27 cellular contexts compared by ENCODE assay signal in the genomic region with DNA sequence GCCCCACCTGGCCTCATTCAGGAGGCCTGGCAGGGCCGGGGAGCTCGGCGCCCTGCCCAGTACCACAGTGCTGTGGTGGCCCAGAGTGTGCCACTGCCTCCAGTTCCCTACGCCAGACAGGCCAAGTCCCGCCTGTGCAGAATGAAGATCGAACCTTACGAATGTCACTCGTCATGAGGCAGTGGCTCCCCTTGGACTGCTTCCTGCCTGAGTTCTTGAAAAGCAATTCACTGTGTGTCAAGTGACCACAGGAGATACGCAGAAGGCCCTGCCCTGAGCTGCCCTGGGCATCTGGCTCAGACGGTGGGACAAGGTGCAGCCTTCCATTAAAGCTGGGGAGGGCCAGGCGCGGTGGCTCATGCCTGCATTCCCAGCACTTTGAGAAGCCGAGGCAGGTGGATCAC. TPM values are rescaled to one million over a fixed set of nuclear protein-coding genes. Genes with fewer than 3 reads are reported as not detected.
DNase-seq lines count a peak whose midpoint lies in the region; ATAC-seq, FAIRE-seq and TF ChIP-seq lines count a peak whose summit lies in the region.
"Had no signal": no experiment of that assay in that cellular context is flagged by ENCODE, and none has a peak within 500 bp of the region (broad histone marks: within the 10 kb centered on the region; RNA-seq: fewer than 3 reads in every experiment).

No MANE protein-coding gene starts in this region.

- peaks cover 26% of the 10 kb centered on the region for H3K4me1 Mint-ChIP-seq in WTC11
- H3K4me1 Mint-ChIP-seq: CD4-positive, CD25-positive, alpha-beta regulatory T cell; immature natural killer cell had no signal

- no peaks in the 10 kb centered on the region for H3K9me3 Mint-ChIP-seq in WTC11
- H3K9me3 Mint-ChIP-seq: activated T-helper 1 cell treated with anti-CD3 and anti-CD28 coated beads, Interleukin-12 subunit alpha, Interleukin-12 subunit beta, Interleukin-2, Interleukin-4 antibody, amounts not matched to agents 30 ng/mL and 10 ng/mL and 1 ng/mL, durations not matched to agents 14 hours and 24 hours and 36 hours; T-helper 1 cell treated with Interleukin-12 subunit alpha and Interleukin-12 subunit beta and Interleukin-4 antibody, amounts not matched to agents 30 μg/mL and 1 μg/mL, for 36 hours had no signal

- H3K9me3 ChIP-seq in kidney (ENCODE audit: control insufficient read depth in 1 of 2, low read length in 2 of 2) (no peaks in the 10 kb centered on the region), tibial artery (no peaks in the 10 kb centered on the region)
- H3K9me3 ChIP-seq: MG63, SJSA1, thoracic aorta had no signal

- H3K27me3 Mint-ChIP-seq in WTC11 (ENCODE audit: low read depth): peaks cover 15% of the 10 kb centered on the region
- H3K27me3 Mint-ChIP-seq: brain had no signal

- H3K4me3 Mint-ChIP-seq in WTC11: no peak overlapping the region
- H3K4me3 Mint-ChIP-seq: activated CD8-positive, alpha-beta T cell treated with anti-CD3 and anti-CD28 coated beads, Interleukin-2, amount 10 ng/mL, durations not matched to agents 7 days and 5 days; activated T-helper 1 cell treated with anti-CD3 and anti-CD28 coated beads, Interleukin-12 subunit alpha, Interleukin-12 subunit beta, Interleukin-2, Interleukin-4 antibody, amounts not matched to agents 30 ng/mL and 10 ng/mL and 1 ng/mL, durations not matched to agents 14 hours and 24 hours and 36 hours; brain; immature natural killer cell; T-helper 1 cell treated with Interleukin-12 subunit alpha and Interleukin-12 subunit beta and Interleukin-4 antibody, amounts not matched to agents 30 μg/mL and 1 μg/mL, for 36 hours had no signal

- H3K27ac ChIP-seq in kidney (ENCODE audit: low read depth in 2 of 2, low read length in 2 of 2): no peak overlapping the region
- no peak overlapping the region for H3K27ac ChIP-seq in tibial artery
- H3K27ac ChIP-seq: SJSA1, thoracic aorta, VCaP had no signal

- DNase-seq in activated effector memory CD4-positive, alpha-beta T cell treated with anti-CD3 and anti-CD28 coated beads, Interleukin-2, amount 50 U/mL, for 16 hours: peak; percentile 57
- no peak for DNase-seq in activated effector memory CD4-positive, alpha-beta T cell treated with Interleukin-2 at 50 U/mL for 16 hours
- peak; percentile 7 for DNase-seq in WTC11 (ENCODE audit: low spot score)
- DNase-seq in kidney: peak; percentile 54
- peak; percentile 2 to 39 for DNase-seq in tibial artery
- DNase-seq in NK-92 treated with Interleukin-12 subunit alpha and Interleukin-12 subunit beta, amount 100 ng/mL, for 24 hours (lab: John Stamatoyannopoulos, UW): no peak
- no peak for DNase-seq in NOMO-1 treated with DMSO at 0.1 percent for 48 hours (lab: John Stamatoyannopoulos, UW; ENCODE audit: unreplicated experiment)
- no peak for DNase-seq in stimulated activated naive CD8-positive, alpha-beta T cell treated with anti-CD3 and anti-CD28 coated beads, Interleukin-15, Interleukin-2, amounts not matched to agents 100 U/mL and 50 U/mL, for 24 hours
- DNase-seq: ACHN; activated CD8-positive, alpha-beta T cell treated with anti-CD3 and anti-CD28 coated beads, Interleukin-2, amount 10 ng/mL, durations not matched to agents 7 days and 5 days; CD4-positive, CD25-positive, alpha-beta regulatory T cell; DMS 273 treated with DMSO at 0.1 percent for 48 hours; GF-D8; GOT3; immature natural killer cell; MG63; NCI-H1417 treated with DMSO at 0.1 percent for 48 hours; NCI-H2171; NCI-H526 treated with DMSO at 0.1 percent for 48 hours; stimulated activated CD4-positive, alpha-beta T cell treated with anti-CD3 and anti-CD28 coated beads, Interleukin-15, amount 100 ng/mL, for 24 hours had no signal

- intact Hi-C loops in kidney (cut with DNase I): no loop called here
- intact Hi-C loops in tibial artery (cut with DNase I; ENCODE audit: low total_unique reads): no loop called here

- H3K36me3 ChIP-seq in kidney (ENCODE audit: control insufficient read depth in 1 of 2, insufficient read depth in 2 of 2, low read length in 2 of 2): no peaks in the 10 kb centered on the region
- H3K36me3 ChIP-seq in tibial artery: no peaks in the 10 kb centered on the region
- H3K36me3 ChIP-seq: MG63, SJSA1, thoracic aorta had no signal

- H3K4me1 ChIP-seq in kidney (ENCODE audit: control insufficient read depth in 1 of 2, insufficient read depth in 1 of 2, low read depth in 1 of 2, low read length in 2 of 2) (no peaks in the 10 kb centered on the region), tibial artery (peaks cover 0 to 6% (median 0%) of the 10 kb centered on the region in 4 donors)

- POLR2A ChIA-PET in WTC11 (lab: Charles Lee): no interaction called here

- H3K27me3 ChIP-seq in tibial artery: peaks cover 0 to 23% of the 10 kb centered on the region in 2 donors
- H3K27me3 ChIP-seq: MG63, SJSA1 had no signal

- CTCF ChIA-PET in WTC11 (lab: Charles Lee): interaction anchor here (2.8 kb wide), 1 partner anchor 15 kb away, joined by 19 read pairs; no protein-coding TSS in a partner anchor

- TF ChIP-seq CTCF in WTC11 (IDR thresholded peaks at IDR 0.05): no peak
- TF ChIP-seq CTCF in kidney (IDR thresholded peaks at IDR 0.05; ENCODE audit: borderline replicate concordance, extremely low read depth, insufficient read depth): no peak
- TF ChIP-seq CTCF in tibial artery (IDR thresholded peaks at IDR 0.05): no peak

- no peaks in the 10 kb centered on the region for H3K36me3 Mint-ChIP-seq in WTC11
- H3K36me3 Mint-ChIP-seq: brain; CD4-positive, CD25-positive, alpha-beta regulatory T cell; immature natural killer cell had no signal

- FAIRE-seq in kidney (lab: Jason Lieb, UNC): no peak
- FAIRE-seq: endothelial cell of umbilical vein had no signal

- H3K4me3 ChIP-seq in kidney (ENCODE audit: low read length in 2 of 2) (no peak overlapping the region), tibial artery (no peak overlapping the region)
- H3K4me3 ChIP-seq: MG63, SJSA1, thoracic aorta had no signal

- H3K27ac Mint-ChIP-seq in WTC11: no peak overlapping the region
- H3K27ac Mint-ChIP-seq: activated CD8-positive, alpha-beta T cell treated with anti-CD3 and anti-CD28 coated beads, Interleukin-2, amount 10 ng/mL, durations not matched to agents 7 days and 5 days; activated T-helper 1 cell treated with anti-CD3 and anti-CD28 coated beads, Interleukin-12 subunit alpha, Interleukin-12 subunit beta, Interleukin-2, Interleukin-4 antibody, amounts not matched to agents 30 ng/mL and 10 ng/mL and 1 ng/mL, durations not matched to agents 14 hours and 24 hours and 36 hours; CD4-positive, CD25-positive, alpha-beta regulatory T cell; immature natural killer cell; T-helper 1 cell treated with Interleukin-12 subunit alpha and Interleukin-12 subunit beta and Interleukin-4 antibody, amounts not matched to agents 30 μg/mL and 1 μg/mL, for 36 hours had no signal

- no peak overlapping the region for H3K9ac ChIP-seq in kidney (ENCODE audit: low read length in 2 of 2)

- no peak for ATAC-seq in WTC11
- ATAC-seq in stimulated activated naive CD8-positive, alpha-beta T cell treated with anti-CD3 and anti-CD28 coated beads, Interleukin-15, Interleukin-2, amounts not matched to agents 100 U/mL and 50 U/mL, for 24 hours: no peak
- ATAC-seq: activated CD8-positive, alpha-beta T cell treated with anti-CD3 and anti-CD28 coated beads, Interleukin-2, amount 10 ng/mL, durations not matched to agents 7 days and 5 days had no signal

TF ChIP-seq in WTC11, 78 proteins besides CTCF, POLR2A, EP300 and RAD21:
- TF ChIP-seq CBFB (CRISPR knock-in tag; IDR thresholded peaks at IDR 0.05; ENCODE audit: low read depth) (no peak), ZNF423 (CRISPR knock-in tag; IDR thresholded peaks at IDR 0.05) (no peak), GRHL2 (CRISPR knock-in tag; IDR thresholded peaks at IDR 0.05; ENCODE audit: insufficient replicate concordance, severe bottlenecking) (no peak), CREB1 (CRISPR knock-in tag; IDR thresholded peaks at IDR 0.05) (no peak), RORB (CRISPR knock-in tag; IDR thresholded peaks at IDR 0.05) (no peak), ZNF121 (CRISPR knock-in tag; IDR thresholded peaks at IDR 0.05) (no peak), FOXJ3 (CRISPR knock-in tag; IDR thresholded peaks at IDR 0.05; ENCODE audit: borderline replicate concordance) (no peak)
- TF ChIP-seq, protein P1, sequence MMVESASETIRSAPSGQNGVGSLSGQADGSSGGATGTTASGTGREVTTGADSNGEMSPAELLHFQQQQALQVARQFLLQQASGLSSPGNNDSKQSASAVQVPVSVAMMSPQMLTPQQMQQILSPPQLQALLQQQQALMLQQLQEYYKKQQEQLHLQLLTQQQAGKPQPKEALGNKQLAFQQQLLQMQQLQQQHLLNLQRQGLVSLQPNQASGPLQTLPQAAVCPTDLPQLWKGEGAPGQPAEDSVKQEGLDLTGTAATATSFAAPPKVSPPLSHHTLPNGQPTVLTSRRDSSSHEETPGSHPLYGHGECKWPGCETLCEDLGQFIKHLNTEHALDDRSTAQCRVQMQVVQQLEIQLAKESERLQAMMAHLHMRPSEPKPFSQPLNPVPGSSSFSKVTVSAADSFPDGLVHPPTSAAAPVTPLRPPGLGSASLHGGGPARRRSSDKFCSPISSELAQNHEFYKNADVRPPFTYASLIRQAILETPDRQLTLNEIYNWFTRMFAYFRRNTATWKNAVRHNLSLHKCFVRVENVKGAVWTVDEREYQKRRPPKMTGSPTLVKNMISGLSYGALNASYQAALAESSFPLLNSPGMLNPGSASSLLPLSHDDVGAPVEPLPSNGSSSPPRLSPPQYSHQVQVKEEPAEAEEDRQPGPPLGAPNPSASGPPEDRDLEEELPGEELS (CRISPR knock-in tag; IDR thresholded peaks at IDR 0.05): no peak
- TF ChIP-seq, protein P2, sequence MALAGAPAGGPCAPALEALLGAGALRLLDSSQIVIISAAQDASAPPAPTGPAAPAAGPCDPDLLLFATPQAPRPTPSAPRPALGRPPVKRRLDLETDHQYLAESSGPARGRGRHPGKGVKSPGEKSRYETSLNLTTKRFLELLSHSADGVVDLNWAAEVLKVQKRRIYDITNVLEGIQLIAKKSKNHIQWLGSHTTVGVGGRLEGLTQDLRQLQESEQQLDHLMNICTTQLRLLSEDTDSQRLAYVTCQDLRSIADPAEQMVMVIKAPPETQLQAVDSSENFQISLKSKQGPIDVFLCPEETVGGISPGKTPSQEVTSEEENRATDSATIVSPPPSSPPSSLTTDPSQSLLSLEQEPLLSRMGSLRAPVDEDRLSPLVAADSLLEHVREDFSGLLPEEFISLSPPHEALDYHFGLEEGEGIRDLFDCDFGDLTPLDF (CRISPR knock-in tag; IDR thresholded peaks at IDR 0.05): no peak

RNA-seq across cellular contexts. Expression of a gene that starts 49.6 kb away (rescaled TPM):
- total RNA-seq in WTC11 (2021): 61.9 to 69.5 TPM (median 66.6 TPM) in 3 replicates
- 6.9 TPM for total RNA-seq in kidney
- 1.4 TPM for polyA plus RNA-seq in kidney (ENCODE audit: insufficient read depth, low read depth, low replicate concordance)

Comparison
In these comparisons a context has a peak if more than half of its experiments do, and no peak if none do; other contexts are left out.
1. DNase-seq: peak in activated effector memory CD4-positive, alpha-beta T cell treated with anti-CD3 and anti-CD28 coated beads, Interleukin-2, amount 50 U/mL, for 16 hours (single experiment), WTC11 (single experiment), kidney (single experiment) and tibial artery (2 of 2); none in activated effector memory CD4-positive, alpha-beta T cell treated with Interleukin-2 at 50 U/mL for 16 hours (single experiment), NK-92 treated with Interleukin-12 subunit alpha and Interleukin-12 subunit beta, amount 100 ng/mL, for 24 hours (single experiment), NOMO-1 treated with DMSO at 0.1 percent for 48 hours (single experiment) and stimulated activated naive CD8-positive, alpha-beta T cell treated with anti-CD3 and anti-CD28 coated beads, Interleukin-15, Interleukin-2, amounts not matched to agents 100 U/mL and 50 U/mL, for 24 hours (single experiment).